Comparison of ENCODE assay signal across 14 cellular contexts in genomic region chr14:61106627-61107147, GRCh38.
A peak's percentile ranks its signal among the peaks of the same experiment; 100 is the strongest.
DNase-seq lines count a peak whose midpoint lies in the region; FAIRE-seq and TF ChIP-seq lines count a peak whose summit lies in the region.
"Had no signal": no experiment of that assay in that cellular context is flagged by ENCODE, and none has a peak within 500 bp of the region (broad histone marks: within the 10 kb centered on the region; RNA-seq: fewer than 3 reads in every experiment).

No MANE protein-coding gene starts in this region.

- no peak overlapping the region for H3T11ph ChIP-seq in H9 (ENCODE audit: low read length)

- no peaks in the 10 kb centered on the region for H3K9me3 ChIP-seq in H9 (ENCODE audit: control insufficient read depth, low read depth, low read length)
- H3K9me3 ChIP-seq in hepatocyte (ENCODE audit: low read depth): no peaks in the 10 kb centered on the region
- H3K9me3 ChIP-seq in kidney (ENCODE audit: control insufficient read depth in 1 of 2, low read length in 2 of 2): no peaks in the 10 kb centered on the region
- H3K9me3 ChIP-seq: Caco-2 had no signal

- no peak overlapping the region for H3K14ac ChIP-seq in H9 (ENCODE audit: insufficient read depth, low read length)

- H3K9ac ChIP-seq in H9 (ENCODE audit: extremely low read depth, insufficient read length, low read length) (no peak overlapping the region), kidney (ENCODE audit: low read length in 2 of 2) (no peak overlapping the region)

- H2AK5ac ChIP-seq in H9 (ENCODE audit: insufficient read length, low read length): no peak overlapping the region

- no peak overlapping the region for H3K4me3 ChIP-seq in BJ (ENCODE audit: low read depth, low read length)
- no peak overlapping the region for H3K4me3 ChIP-seq in hepatocyte
- H3K4me3 ChIP-seq in kidney (ENCODE audit: low read length in 2 of 2): no peak overlapping the region

- no peak overlapping the region for H3K18ac ChIP-seq in H9 (ENCODE audit: insufficient read length, low read depth, low read length)

- DNase-seq in BJ (ENCODE audit: low read depth): no peak
- DNase-seq in H9: peak; percentile 50
- DNase-seq in hepatocyte (ENCODE audit: low spot score): no peak
- DNase-seq in kidney: no peak
- DNase-seq in amygdala (lab: John Stamatoyannopoulos, UW): no peak
- no peak for DNase-seq in NCI-H345 treated with DMSO at 0.1 percent for 48 hours (lab: John Stamatoyannopoulos, UW; ENCODE audit: unreplicated experiment)
- no peak for DNase-seq in HT-29 (ENCODE audit: low spot score)
- DNase-seq: Caco-2, cerebellar nuclear complex, NCI-H2171 treated with DMSO at 0.1 percent for 48 hours, trophoblast cell had no signal

- no peak overlapping the region for H2BK15ac ChIP-seq in H9 (ENCODE audit: low read depth, low read length)

- H3K56ac ChIP-seq in H9 (ENCODE audit: insufficient read length, low read depth, low read length): no peak overlapping the region

- H3K36me3 ChIP-seq in BJ (ENCODE audit: control insufficient read depth, insufficient read depth, low read length): no peaks in the 10 kb centered on the region
- H3K36me3 ChIP-seq in hepatocyte (replicated peaks; ENCODE audit: insufficient read depth, low read depth): no peaks in the 10 kb centered on the region
- no peaks in the 10 kb centered on the region for H3K36me3 ChIP-seq in kidney (ENCODE audit: control insufficient read depth in 1 of 2, insufficient read depth in 2 of 2, low read length in 2 of 2)

- H3K27ac Mint-ChIP-seq in H9: no peak overlapping the region
- H3K27ac Mint-ChIP-seq: activated T-helper 17 cell treated with anti-CD3 and anti-CD28 coated beads, Interleukin-2, amount 50 U/mL, for 72 hours; memory B cell had no signal

- H3K79me1 ChIP-seq in H9 (ENCODE audit: insufficient read depth, low read depth, low read length, poor library complexity, severe bottlenecking): no peaks in the 10 kb centered on the region

- no peak overlapping the region for H4K91ac ChIP-seq in H9 (ENCODE audit: insufficient read length, low read depth, low read length)

- CTCF ChIA-PET in BJ (lab: Yijun Ruan, JAX): no interaction called here

- H3K27ac ChIP-seq in H9 (ENCODE audit: insufficient read length, low read depth, low read length) (no peak overlapping the region), VCaP (no peak overlapping the region), hepatocyte (no peak overlapping the region), kidney (ENCODE audit: low read depth in 2 of 2, low read length in 2 of 2) (no peak overlapping the region)

- H4K5ac ChIP-seq in H9 (ENCODE audit: insufficient read length, low read depth, low read length): no peak overlapping the region

- H3K36me3 Mint-ChIP-seq in H9 (ENCODE audit: insufficient read depth in 1 of 3, low read depth in 3 of 3): peaks cover 5 to 16% (median 7%) of the 10 kb centered on the region in 3 experiments; a peak in 6 of 7 replicates

- H2BK20ac ChIP-seq in H9 (ENCODE audit: low read depth, low read length, poor library complexity, severe bottlenecking): no peak overlapping the region

- H4K8ac ChIP-seq in H9 (replicated peaks; ENCODE audit: insufficient read length, low read depth, low read length): no peak overlapping the region

- intact Hi-C loops in kidney (cut with DNase I): no loop called here

- H3K79me2 ChIP-seq in H9 (ENCODE audit: insufficient read depth, low read length): no peaks in the 10 kb centered on the region
- H3K79me2 ChIP-seq in hepatocyte: no peaks in the 10 kb centered on the region

- no peaks in the 10 kb centered on the region for H3K27me3 ChIP-seq in BJ (ENCODE audit: control insufficient read depth, insufficient read depth, low read length)
- no peaks in the 10 kb centered on the region for H3K27me3 ChIP-seq in H9 (ENCODE audit: insufficient read depth, low read length)
- H3K27me3 ChIP-seq in hepatocyte: no peaks in the 10 kb centered on the region

- no peak overlapping the region for H3K23ac ChIP-seq in H9 (ENCODE audit: insufficient read length, low read depth, low read length)

- peaks cover 3 to 7% of the 10 kb centered on the region in 2 experiments; a peak in 4 of 5 replicates for H3K9me3 Mint-ChIP-seq in H9
- H3K9me3 Mint-ChIP-seq: activated T-helper 17 cell treated with anti-CD3 and anti-CD28 coated beads, Interleukin-2, amount 50 U/mL, for 72 hours; memory B cell had no signal

- H3K27me3 Mint-ChIP-seq in H9 (ENCODE audit: low read depth): peaks cover 3% of the 10 kb centered on the region; the same call in 1 of the 2 replicates

- H2AFZ ChIP-seq in H9 (ENCODE audit: low read length) (no peak overlapping the region), hepatocyte (no peak overlapping the region)

- no peak overlapping the region for H3K4ac ChIP-seq in H9 (ENCODE audit: low read depth, low read length)

- TF ChIP-seq CTCF in BJ (IDR thresholded peaks at IDR 0.05; ENCODE audit: insufficient read depth, low read depth, low read length) (0 out of 2 replicates have a peak, but pooled peaks have one; percentile 18), H9 (conservative IDR thresholded peaks at IDR 0.05) (peak; percentile 58), VCaP (conservative IDR thresholded peaks at IDR 0.05) (peak; percentile 24; the same call in 1 of the 2 replicates), hepatocyte (IDR thresholded peaks at IDR 0.05; ENCODE audit: poor library complexity) (peak; percentile 15), kidney (IDR thresholded peaks at IDR 0.05; ENCODE audit: borderline replicate concordance, extremely low read depth, insufficient read depth) (no peak)

- H3K23me2 ChIP-seq in H9 (ENCODE audit: insufficient read length, low read depth, low read length, poor library complexity, severe bottlenecking): no peaks in the 10 kb centered on the region

- H3K4me1 ChIP-seq in H9 (ENCODE audit: insufficient read depth, low read length): peaks cover 28% of the 10 kb centered on the region
- H3K4me1 ChIP-seq in hepatocyte (ENCODE audit: insufficient read depth): peaks cover 26% of the 10 kb centered on the region
- H3K4me1 ChIP-seq in kidney (ENCODE audit: control insufficient read depth in 1 of 2, insufficient read depth in 1 of 2, low read depth in 1 of 2, low read length in 2 of 2): peaks cover 0 to 7% of the 10 kb centered on the region in 2 donors

- FAIRE-seq in kidney (lab: Jason Lieb, UNC): no peak

- POLR2A ChIA-PET in BJ (lab: Charles Lee): no interaction called here

- WGBS in H9 (ENCODE audit: extremely low coverage, insufficient read length, low lambda C conversion rate): no CpG with 5 or more reads among the region's 2 CpGs
- WGBS in hepatocyte (ENCODE audit: low lambda C conversion rate, missing lambda C conversion rate): 93% methylated on average over 2 of the region's 2 CpGs

- no peak overlapping the region for H2BK12ac ChIP-seq in H9 (ENCODE audit: insufficient read length, low read depth, low read length)

- H2BK120ac ChIP-seq in H9 (ENCODE audit: low read depth, low read length, poor library complexity, severe bottlenecking): no peak overlapping the region

- no peaks in the 10 kb centered on the region for H3K9me2 ChIP-seq in hepatocyte (replicated peaks; ENCODE audit: insufficient read depth)

- H4K20me1 ChIP-seq in H9 (ENCODE audit: control insufficient read depth, insufficient read depth, insufficient read length) (no peaks in the 10 kb centered on the region), hepatocyte (ENCODE audit: insufficient read depth, poor library complexity, severe bottlenecking) (no peaks in the 10 kb centered on the region)

- H2BK5ac ChIP-seq in H9 (ENCODE audit: insufficient read length, low read length): no peak overlapping the region

- no peak overlapping the region for H3K4me3 Mint-ChIP-seq in H9
- H3K4me3 Mint-ChIP-seq: activated T-helper 17 cell treated with anti-CD3 and anti-CD28 coated beads, Interleukin-2, amount 50 U/mL, for 72 hours; memory B cell had no signal

- H3K4me2 ChIP-seq in H9 (ENCODE audit: insufficient read depth, insufficient read length, low read length) (no peak overlapping the region), hepatocyte (no peak overlapping the region)

- peaks cover 54 to 57% of the 10 kb centered on the region in 2 experiments for H3K4me1 Mint-ChIP-seq in H9
